In genomic region chr2:9260411-9261037, GRCh38 we compare ENCODE assay signal across 1 cellular context.
TF ChIP-seq lines count a peak whose summit lies in the region.

No MANE protein-coding gene starts in this region.

TF ChIP-seq in GM23338, 12 proteins besides CTCF, POLR2A, EP300 and RAD21 (continued from another document):
- TF ChIP-seq, protein P1, sequence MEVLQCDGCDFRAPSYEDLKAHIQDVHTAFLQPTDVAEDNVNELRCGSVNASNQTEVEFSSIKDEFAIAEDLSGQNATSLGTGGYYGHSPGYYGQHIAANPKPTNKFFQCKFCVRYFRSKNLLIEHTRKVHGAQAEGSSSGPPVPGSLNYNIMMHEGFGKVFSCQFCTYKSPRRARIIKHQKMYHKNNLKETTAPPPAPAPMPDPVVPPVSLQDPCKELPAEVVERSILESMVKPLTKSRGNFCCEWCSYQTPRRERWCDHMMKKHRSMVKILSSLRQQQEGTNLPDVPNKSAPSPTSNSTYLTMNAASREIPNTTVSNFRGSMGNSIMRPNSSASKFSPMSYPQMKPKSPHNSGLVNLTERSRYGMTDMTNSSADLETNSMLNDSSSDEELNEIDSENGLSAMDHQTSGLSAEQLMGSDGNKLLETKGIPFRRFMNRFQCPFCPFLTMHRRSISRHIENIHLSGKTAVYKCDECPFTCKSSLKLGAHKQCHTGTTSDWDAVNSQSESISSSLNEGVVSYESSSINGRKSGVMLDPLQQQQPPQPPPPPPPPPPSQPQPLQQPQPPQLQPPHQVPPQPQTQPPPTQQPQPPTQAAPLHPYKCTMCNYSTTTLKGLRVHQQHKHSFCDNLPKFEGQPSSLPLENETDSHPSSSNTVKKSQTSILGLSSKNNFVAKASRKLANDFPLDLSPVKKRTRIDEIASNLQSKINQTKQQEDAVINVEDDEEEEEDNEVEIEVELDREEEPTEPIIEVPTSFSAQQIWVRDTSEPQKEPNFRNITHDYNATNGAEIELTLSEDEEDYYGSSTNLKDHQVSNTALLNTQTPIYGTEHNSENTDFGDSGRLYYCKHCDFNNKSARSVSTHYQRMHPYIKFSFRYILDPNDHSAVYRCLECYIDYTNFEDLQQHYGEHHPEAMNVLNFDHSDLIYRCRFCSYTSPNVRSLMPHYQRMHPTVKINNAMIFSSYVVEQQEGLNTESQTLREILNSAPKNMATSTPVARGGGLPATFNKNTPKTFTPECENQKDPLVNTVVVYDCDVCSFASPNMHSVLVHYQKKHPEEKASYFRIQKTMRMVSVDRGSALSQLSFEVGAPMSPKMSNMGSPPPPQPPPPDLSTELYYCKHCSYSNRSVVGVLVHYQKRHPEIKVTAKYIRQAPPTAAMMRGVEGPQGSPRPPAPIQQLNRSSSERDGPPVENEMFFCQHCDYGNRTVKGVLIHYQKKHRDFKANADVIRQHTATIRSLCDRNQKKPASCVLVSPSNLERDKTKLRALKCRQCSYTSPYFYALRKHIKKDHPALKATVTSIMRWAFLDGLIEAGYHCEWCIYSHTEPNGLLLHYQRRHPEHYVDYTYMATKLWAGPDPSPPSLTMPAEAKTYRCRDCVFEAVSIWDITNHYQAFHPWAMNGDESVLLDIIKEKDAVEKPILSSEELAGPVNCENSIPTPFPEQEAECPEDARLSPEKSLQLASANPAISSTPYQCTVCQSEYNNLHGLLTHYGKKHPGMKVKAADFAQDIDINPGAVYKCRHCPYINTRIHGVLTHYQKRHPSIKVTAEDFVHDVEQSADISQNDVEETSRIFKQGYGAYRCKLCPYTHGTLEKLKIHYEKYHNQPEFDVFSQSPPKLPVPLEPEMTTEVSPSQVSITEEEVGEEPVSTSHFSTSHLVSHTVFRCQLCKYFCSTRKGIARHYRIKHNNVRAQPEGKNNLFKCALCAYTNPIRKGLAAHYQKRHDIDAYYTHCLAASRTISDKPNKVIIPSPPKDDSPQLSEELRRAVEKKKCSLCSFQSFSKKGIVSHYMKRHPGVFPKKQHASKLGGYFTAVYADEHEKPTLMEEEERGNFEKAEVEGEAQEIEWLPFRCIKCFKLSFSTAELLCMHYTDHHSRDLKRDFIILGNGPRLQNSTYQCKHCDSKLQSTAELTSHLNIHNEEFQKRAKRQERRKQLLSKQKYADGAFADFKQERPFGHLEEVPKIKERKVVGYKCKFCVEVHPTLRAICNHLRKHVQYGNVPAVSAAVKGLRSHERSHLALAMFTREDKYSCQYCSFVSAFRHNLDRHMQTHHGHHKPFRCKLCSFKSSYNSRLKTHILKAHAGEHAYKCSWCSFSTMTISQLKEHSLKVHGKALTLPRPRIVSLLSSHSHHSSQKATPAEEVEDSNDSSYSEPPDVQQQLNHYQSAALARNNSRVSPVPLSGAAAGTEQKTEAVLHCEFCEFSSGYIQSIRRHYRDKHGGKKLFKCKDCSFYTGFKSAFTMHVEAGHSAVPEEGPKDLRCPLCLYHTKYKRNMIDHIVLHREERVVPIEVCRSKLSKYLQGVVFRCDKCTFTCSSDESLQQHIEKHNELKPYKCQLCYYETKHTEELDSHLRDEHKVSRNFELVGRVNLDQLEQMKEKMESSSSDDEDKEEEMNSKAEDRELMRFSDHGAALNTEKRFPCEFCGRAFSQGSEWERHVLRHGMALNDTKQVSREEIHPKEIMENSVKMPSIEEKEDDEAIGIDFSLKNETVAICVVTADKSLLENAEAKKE (CRISPR knock-in tag; IDR thresholded peaks at IDR 0.05): no peak
- TF ChIP-seq POLR2AphosphoS5 (IDR thresholded peaks at IDR 0.05; ENCODE audit: low read depth) (no peak), ZNF114 (CRISPR knock-in tag; IDR thresholded peaks at IDR 0.05) (no peak), STAT1 (IDR thresholded peaks at IDR 0.05; ENCODE audit: unreplicated experiment) (no peak), EZH2 (IDR thresholded peaks at IDR 0.05; ENCODE audit: low read depth, unreplicated experiment) (no peak)
TF ChIP-seq in GM23338: peak in this region for 0.
